Comparison of ENCODE assay signal across 8 cellular contexts in genomic region chr3:96814581-96815567, GRCh38. TPM values are rescaled to one million over a fixed set of nuclear protein-coding genes. Genes with fewer than 3 reads are reported as not detected.
DNase-seq lines count a peak whose midpoint lies in the region; ATAC-seq, FAIRE-seq and TF ChIP-seq lines count a peak whose summit lies in the region.

Gene EPHA6 (plus strand): TSS chr3:96814594.

- no peaks in the 10 kb centered on the region for H3K36me3 Mint-ChIP-seq in HFFc6 (ENCODE audit: low read depth)
- no peaks in the 10 kb centered on the region for H3K36me3 Mint-ChIP-seq in CD4-positive, alpha-beta T cell (ENCODE audit: low read depth)

- H3K9me3 ChIP-seq in A549 (no peaks in the 10 kb centered on the region), breast epithelium (no peaks in the 10 kb centered on the region), upper lobe of left lung (no peaks in the 10 kb centered on the region)
- H3K9me3 ChIP-seq in CD4-positive, alpha-beta T cell (ENCODE audit: control insufficient read depth, low read length) = no peaks in the 10 kb centered on the region

- peak within 1 kb of the TSS; percentile 78 for H3K4me3 Mint-ChIP-seq in HFFc6
- no peak within 1 kb of the TSS for H3K4me3 Mint-ChIP-seq in CD4-positive, alpha-beta T cell

- intact Hi-C loops in breast epithelium (cut with DNase I; ENCODE audit: low total_unique reads) (no loop called here), lower leg skin (cut with DNase I; ENCODE audit: low total_unique reads) (no loop called here)
- intact Hi-C loops in CD4-positive, alpha-beta T cell (cut with DNase I, micrococcal nuclease) = no loop called here

- TF ChIP-seq EP300 in A549 (IDR thresholded peaks at IDR 0.05) (no peak), upper lobe of left lung (IDR thresholded peaks at IDR 0.05) (no peak)

- peaks cover 0 to 14% of the 10 kb centered on the region in 2 donors for H3K27me3 ChIP-seq in breast epithelium
- peaks cover 0 to 19% (median 7%) of the 10 kb centered on the region in 4 donors for H3K27me3 ChIP-seq in upper lobe of left lung
- peaks cover 40% of the 10 kb centered on the region for H3K27me3 ChIP-seq in CD4-positive, alpha-beta T cell (ENCODE audit: control insufficient read depth, insufficient read depth, low read length)

- ATAC-seq in A549 (peak; percentile 23 to 35), upper lobe of left lung (ENCODE audit: low FRiP score in 2 of 2) (peak; percentile 39 to 70), GM19395 (IDR thresholded peaks at IDR 0.05; ENCODE audit: unreplicated experiment) (no peak)
- ATAC-seq in CD4-positive, alpha-beta T cell (ENCODE audit: poor library complexity) = no peak

- POLR2A ChIA-PET in A549 (lab: Yijun Ruan, JAX) = interaction anchor here (0.6 kb wide), 1 partner anchor 1916 kb away, joined by 4 read pairs; no protein-coding TSS in a partner anchor
- POLR2A ChIA-PET in CD4-positive, alpha-beta T cell (lab: Charles Lee) = no interaction called here

- FAIRE-seq in A549 (lab: Jason Lieb, UNC) = no peak

- H3K4me2 ChIP-seq in A549 = peak within 1 kb of the TSS; percentile 88

- H3K27ac ChIP-seq in A549 (peak within 1 kb of the TSS in 1 of 2 experiments; percentile 72; a peak in 3 of 6 replicates), breast epithelium (peak within 1 kb of the TSS in 1 of 2 donors; percentile 49), upper lobe of left lung (peak within 1 kb of the TSS in 1 of 4 donors; percentile 27)
- H3K27ac ChIP-seq in CD4-positive, alpha-beta T cell (ENCODE audit: low read depth, low read length) = no peak within 1 kb of the TSS

- H3K27me3 Mint-ChIP-seq in HFFc6 (ENCODE audit: insufficient read depth) = peaks cover 9% of the 10 kb centered on the region
- H3K27me3 Mint-ChIP-seq in CD4-positive, alpha-beta T cell = peaks cover 34% of the 10 kb centered on the region

- CTCF ChIA-PET in A549 (lab: Yijun Ruan, JAX) = interaction anchor here (1.2 kb wide), 1 partner anchor 10 kb away, joined by 3 read pairs; no protein-coding TSS in a partner anchor
- CTCF ChIA-PET in CD4-positive, alpha-beta T cell (lab: Charles Lee) = no interaction called here

- H3K4me3 ChIP-seq in A549 (peak within 1 kb of the TSS; percentile 51), breast epithelium (peak within 1 kb of the TSS; percentile 58 to 75 (median 59)), lower leg skin (ENCODE audit: low read depth, poor library complexity, severe bottlenecking) (peak within 1 kb of the TSS; percentile 45), upper lobe of left lung (peak within 1 kb of the TSS in 3 of 4 donors; percentile 50 to 56 (median 56))

- 13% methylated on average over 19 of the region's 56 CpGs for WGBS in A549 (ENCODE audit: missing lambda C conversion rate)
- WGBS in lower leg skin, 2 donors = 8% methylated on average over 49 to 50 of the region's 56 CpGs
- WGBS in upper lobe of left lung, 2 donors = 10 to 21% methylated on average over 22 to 52 of the region's 56 CpGs

- H3K9me3 Mint-ChIP-seq in HFFc6 = no peaks in the 10 kb centered on the region
- H3K9me3 Mint-ChIP-seq in CD4-positive, alpha-beta T cell = no peaks in the 10 kb centered on the region

- H3K36me3 ChIP-seq in breast epithelium = no peaks in the 10 kb centered on the region
- H3K36me3 ChIP-seq in upper lobe of left lung = no peaks in the 10 kb centered on the region

- TF ChIP-seq CTCF in A549 (IDR thresholded peaks at IDR 0.05) (no peak), HFFc6 (IDR thresholded peaks at IDR 0.05) (no peak), breast epithelium (IDR thresholded peaks at IDR 0.05) (no peak), lower leg skin (IDR thresholded peaks at IDR 0.05) (no peak), upper lobe of left lung (IDR thresholded peaks at IDR 0.05) (no peak)
- TF ChIP-seq CTCF in CD4-positive, alpha-beta T cell (IDR thresholded peaks at IDR 0.05) = no peak

- no peak for TF ChIP-seq POLR2A in A549 (IDR thresholded peaks at IDR 0.05; ENCODE audit: low read length)
- no peak for TF ChIP-seq POLR2A in breast epithelium (IDR thresholded peaks at IDR 0.05)
- no peak for TF ChIP-seq POLR2A in lower leg skin (IDR thresholded peaks at IDR 0.05)
- TF ChIP-seq POLR2A in upper lobe of left lung (IDR thresholded peaks at IDR 0.05) = no peak

- no peak within 1 kb of the TSS for H3K27ac Mint-ChIP-seq in HFFc6
- no peak within 1 kb of the TSS for H3K27ac Mint-ChIP-seq in CD4-positive, alpha-beta T cell

- peaks cover 9% of the 10 kb centered on the region for H3K4me1 Mint-ChIP-seq in HFFc6 (ENCODE audit: low read depth)
- H3K4me1 Mint-ChIP-seq in CD4-positive, alpha-beta T cell (ENCODE audit: low read depth) = peaks cover 8% of the 10 kb centered on the region

- no peak for TF ChIP-seq RAD21 in A549 (conservative IDR thresholded peaks at IDR 0.05 in 1 of 2, IDR thresholded peaks at IDR 0.05 in 1 of 2)

- peaks cover 12% of the 10 kb centered on the region; the same call in 2 of the 3 replicates for H3K4me1 ChIP-seq in A549
- H3K4me1 ChIP-seq in breast epithelium = no peaks in the 10 kb centered on the region
- H3K4me1 ChIP-seq in upper lobe of left lung = peaks cover 16 to 29% (median 23%) of the 10 kb centered on the region in 4 donors

- DNase-seq in A549 (ENCODE audit: low read depth in 1 of 2, low spot score in 1 of 2) (no peak), HFFc6 (no peak), breast epithelium (ENCODE audit: low spot score in 2 of 2) (no peak), lower leg skin (ENCODE audit: low spot score in 2 of 2) (no peak), upper lobe of left lung (peak in 1 of 2 donors; percentile 44), NCI-H446 treated with DMSO at 0.1 percent for 48 hours (lab: John Stamatoyannopoulos, UW) (no peak)
- DNase-seq in CD4-positive, alpha-beta T cell = no peak

TF ChIP-seq in A549, 52 proteins besides CTCF, POLR2A, EP300 and RAD21 (continues in another document):
- TF ChIP-seq CEBPB (IDR thresholded peaks at IDR 0.05) = no peak
- no peak for TF ChIP-seq CBX2 (IDR thresholded peaks at IDR 0.05; ENCODE audit: borderline replicate concordance, low read depth)
- TF ChIP-seq KDM5A (IDR thresholded peaks at IDR 0.05) = no peak
- TF ChIP-seq FOSB (CRISPR knock-in tag; IDR thresholded peaks at IDR 0.05) = no peak
- TF ChIP-seq E2F6 (IDR thresholded peaks at IDR 0.05; ENCODE audit: borderline replicate concordance, low read depth) = no peak
- TF ChIP-seq NPAS2 (CRISPR knock-in tag; IDR thresholded peaks at IDR 0.05; ENCODE audit: borderline replicate concordance) = no peak
- no peak for TF ChIP-seq EHMT2 (IDR thresholded peaks at IDR 0.05; ENCODE audit: low read depth)
- TF ChIP-seq PHF8 (IDR thresholded peaks at IDR 0.05; ENCODE audit: borderline replicate concordance, low read depth) = no peak
- no peak for TF ChIP-seq ELK1 (IDR thresholded peaks at IDR 0.05; ENCODE audit: low read depth, low read length)
- no peak for TF ChIP-seq REST (IDR thresholded peaks at IDR 0.05)
- no peak for TF ChIP-seq ZFP36 (IDR thresholded peaks at IDR 0.05; ENCODE audit: borderline replicate concordance, partially characterized antibody)

RNA-seq across cellular contexts. Expression of gene EPHA6, which starts in this region (rescaled TPM):
- polyA plus RNA-seq in A549 (2011; rRNA removed) = 0.05 and 0.08 TPM in 2 replicates
- polyA plus RNA-seq in A549 (2012; cell fraction: cytosol; rRNA removed) = not detected in 2 replicates
- not detected in 2 replicates for polyA plus RNA-seq in A549 (2012; cell fraction: nucleus; rRNA removed)
- polyA plus RNA-seq in A549 (2017; fragmentation: RNase III; extraction: RNeasy Plus Mini Kit Qiagen cat#74134 plus additional on column Dnase treatment) = 0.05 to 0.22 TPM (median 0.08 TPM) in 3 replicates
- 0.21 TPM in 1 of 2 replicates, not detected in the other for polyA minus RNA-seq in A549 (2011; rRNA and poly(A)+ RNA removed)
- not detected for total RNA-seq in HFFc6 (2021; fragmentation: NEBNext Ultra II Directional; extraction: Animal tissue kit (Norgen Biotek cat#: 25700))
- 1 to 10 TPM in 2 of 3 donors, under 1 TPM in 1; 0.98 to 1.4 (median 1.2) TPM for total RNA-seq in breast epithelium
- total RNA-seq in lower leg skin = under 1 TPM in 1 of 4 donors, not detected in 3; 0.23 TPM
- 1 to 10 TPM in 1 of 6 donors, under 1 TPM in 2, not detected in 3; 0.14 to 1.0 (median 0.57) TPM for total RNA-seq in upper lobe of left lung
- not detected for total RNA-seq in CD4-positive, alpha-beta T cell

Comparison
In these comparisons a context has a peak if more than half of its experiments do, and no peak if none do; other contexts are left out.
1. Peak in ATAC-seq, H3K4me3 ChIP-seq and H3K4me2 ChIP-seq in A549; RNA of the gene not detected or under 1 TPM.
2. ATAC-seq: peak in upper lobe of left lung (2 of 2); none in CD4-positive, alpha-beta T cell (single experiment) and GM19395 (single experiment).
3. Peak in every context shown above with its lines, with median percentiles within 50 percentile points of each other: H3K4me3 ChIP-seq.